20 cellular contexts compared by ENCODE assay signal in the genomic region with DNA sequence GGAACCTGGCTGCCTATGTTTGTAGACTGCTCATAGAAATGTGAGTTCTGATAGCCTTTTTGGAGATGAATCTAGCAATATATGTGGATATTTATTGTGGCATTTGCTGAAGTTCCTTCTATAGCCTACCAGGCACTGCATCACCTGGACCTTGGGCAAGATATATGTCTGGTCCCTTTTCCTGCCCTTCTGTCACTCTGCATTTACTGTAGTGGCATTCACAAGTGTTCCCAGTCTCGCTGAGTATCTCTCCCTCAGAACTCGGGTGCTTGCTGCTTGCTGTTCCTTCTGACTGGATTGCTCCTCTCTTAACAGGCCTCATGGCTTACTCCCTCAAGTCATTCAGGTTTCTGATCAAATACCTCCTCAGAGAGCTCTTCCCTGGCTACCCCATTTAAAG.
A peak's percentile ranks its signal among the peaks of the same experiment; 100 is the strongest.
DNase-seq lines count a peak whose midpoint lies in the region; ATAC-seq and TF ChIP-seq lines count a peak whose summit lies in the region.
"Had no signal": no experiment of that assay in that cellular context is flagged by ENCODE, and none has a peak within 500 bp of the region (broad histone marks: within the 10 kb centered on the region; RNA-seq: fewer than 3 reads in every experiment).

No MANE protein-coding gene starts in this region.

- peak overlapping the region; percentile 99 for H3K27ac Mint-ChIP-seq in activated naive CD4-positive, alpha-beta T cell treated with anti-CD3 and anti-CD28 coated beads, Interleukin-2, amount 10 ng/mL, durations not matched to agents 7 days and 5 days
- H3K27ac Mint-ChIP-seq in activated CD8-positive, alpha-beta T cell treated with anti-CD3 and anti-CD28 coated beads for 36 hours, result peak overlapping the region; percentile 91
- peak overlapping the region; percentile 93 to 94 for H3K27ac Mint-ChIP-seq in effector memory CD8-positive, alpha-beta T cell
- H3K27ac Mint-ChIP-seq: neural progenitor cell had no signal

- H3K4me3 ChIP-seq in upper lobe of right lung, result no peak overlapping the region
- H3K4me3 ChIP-seq: body of pancreas, esophagus muscularis mucosa, neural progenitor cell had no signal

- POLR2A ChIA-PET in activated CD8-positive, alpha-beta T cell treated with anti-CD3 and anti-CD28 coated beads for 36 hours (lab: Charles Lee), result interaction anchor here (0.6 to 2.6 kb wide), 3 partner anchors 15 to 332 kb away, joined by 3 to 11 read pairs (median 4); a partner anchor contains a TSS

- H3K36me3 Mint-ChIP-seq in activated naive CD4-positive, alpha-beta T cell treated with anti-CD3 and anti-CD28 coated beads, Interleukin-2, amount 10 ng/mL, durations not matched to agents 7 days and 5 days, result peaks cover 43% of the 10 kb centered on the region
- peaks cover 33% of the 10 kb centered on the region for H3K36me3 Mint-ChIP-seq in activated CD8-positive, alpha-beta T cell treated with anti-CD3 and anti-CD28 coated beads for 36 hours (ENCODE audit: low read depth)
- peaks cover 17% of the 10 kb centered on the region for H3K36me3 Mint-ChIP-seq in effector memory CD8-positive, alpha-beta T cell (ENCODE audit: insufficient read depth)
- H3K36me3 Mint-ChIP-seq: neural progenitor cell had no signal

- H3K27ac ChIP-seq in upper lobe of right lung, result peak overlapping the region; percentile 37
- H3K27ac ChIP-seq: esophagus muscularis mucosa, neural progenitor cell, RWPE1 had no signal

- peak overlapping the region; percentile 75 for H3K4me3 Mint-ChIP-seq in activated naive CD4-positive, alpha-beta T cell treated with anti-CD3 and anti-CD28 coated beads, Interleukin-2, amount 10 ng/mL, durations not matched to agents 7 days and 5 days
- H3K4me3 Mint-ChIP-seq in activated CD8-positive, alpha-beta T cell treated with anti-CD3 and anti-CD28 coated beads for 36 hours, result peak overlapping the region; percentile 61
- H3K4me3 Mint-ChIP-seq in effector memory CD8-positive, alpha-beta T cell, result peak overlapping the region; percentile 55 to 78
- H3K4me3 Mint-ChIP-seq: neural progenitor cell had no signal

- DNase-seq in activated naive CD4-positive, alpha-beta T cell treated with anti-CD3 and anti-CD28 coated beads, Interleukin-2, amount 10 ng/mL, durations not matched to agents 7 days and 5 days, result no peak
- no peak for DNase-seq in activated naive CD4-positive, alpha-beta T cell treated with anti-CD3 and anti-CD28 coated beads, Interleukin-2, amount 50 U/mL, for 16 hours
- DNase-seq in activated CD8-positive, alpha-beta T cell treated with anti-CD3 and anti-CD28 coated beads for 36 hours, result no peak
- DNase-seq in effector memory CD8-positive, alpha-beta T cell, result no peak
- no peak for DNase-seq in upper lobe of right lung
- no peak for DNase-seq in C1 segment of cervical spinal cord (lab: John Stamatoyannopoulos, UW)
- DNase-seq: body of pancreas; Calu3; dermis blood vessel endothelial cell; head of caudate nucleus; NCI-H1694; NCI-H226; stimulated activated CD4-positive, alpha-beta T cell treated with anti-CD3 and anti-CD28 coated beads, Interleukin-15, amount 100 ng/mL, for 24 hours; SW 1271 had no signal

- intact Hi-C loops in activated CD8-positive, alpha-beta T cell treated with anti-CD3 and anti-CD28 coated beads for 36 hours (cut with micrococcal nuclease), result loop anchor here (5.0 kb wide), 3 partner anchors 52 to 332 kb away; a partner anchor contains a TSS
- intact Hi-C loops in upper lobe of right lung (cut with DNase I), result no loop called here

- CTCF ChIA-PET in activated naive CD4-positive, alpha-beta T cell treated with anti-CD3 and anti-CD28 coated beads, Interleukin-2, amount 10 ng/mL, durations not matched to agents 7 days and 5 days (lab: Charles Lee), result interaction anchor here (1.2 to 1.4 kb wide), 3 partner anchors 20 to 332 kb away, joined by 3 to 5 read pairs (median 5); a partner anchor contains a TSS
- CTCF ChIA-PET in activated CD8-positive, alpha-beta T cell treated with anti-CD3 and anti-CD28 coated beads for 36 hours (lab: Charles Lee), result interaction anchor here (1.0 to 2.2 kb wide), 5 partner anchors 19 to 332 kb away, joined by 3 to 7 read pairs (median 5); a partner anchor contains a TSS

- no peak for ATAC-seq in activated CD8-positive, alpha-beta T cell treated with anti-CD3 and anti-CD28 coated beads for 36 hours
- no peak for ATAC-seq in effector memory CD8-positive, alpha-beta T cell (replicated peaks)
- ATAC-seq in upper lobe of right lung (no peak), HG03460 (IDR thresholded peaks at IDR 0.05; ENCODE audit: unreplicated experiment) (no peak), GM21723 (IDR thresholded peaks at IDR 0.05; ENCODE audit: unreplicated experiment) (no peak)
- ATAC-seq: body of pancreas, HCT116 had no signal

- TF ChIP-seq CTCF in activated CD8-positive, alpha-beta T cell treated with anti-CD3 and anti-CD28 coated beads for 36 hours (IDR thresholded peaks at IDR 0.05), result no peak
- no peak for TF ChIP-seq CTCF in upper lobe of right lung (IDR thresholded peaks at IDR 0.05)

- H3K27me3 Mint-ChIP-seq in activated naive CD4-positive, alpha-beta T cell treated with anti-CD3 and anti-CD28 coated beads, Interleukin-2, amount 10 ng/mL, durations not matched to agents 7 days and 5 days, result no peaks in the 10 kb centered on the region
- no peaks in the 10 kb centered on the region for H3K27me3 Mint-ChIP-seq in activated CD8-positive, alpha-beta T cell treated with anti-CD3 and anti-CD28 coated beads for 36 hours
- H3K27me3 Mint-ChIP-seq in effector memory CD8-positive, alpha-beta T cell, result no peaks in the 10 kb centered on the region

- H3K4me1 ChIP-seq in upper lobe of right lung, result no peaks in the 10 kb centered on the region
- H3K4me1 ChIP-seq: body of pancreas, esophagus muscularis mucosa, neural progenitor cell had no signal

- no peaks in the 10 kb centered on the region for H3K9me3 ChIP-seq in upper lobe of right lung
- H3K9me3 ChIP-seq: body of pancreas, esophagus muscularis mucosa had no signal

- H3K4me1 Mint-ChIP-seq in activated naive CD4-positive, alpha-beta T cell treated with anti-CD3 and anti-CD28 coated beads, Interleukin-2, amount 10 ng/mL, durations not matched to agents 7 days and 5 days, result peaks cover 80% of the 10 kb centered on the region
- peaks cover 63% of the 10 kb centered on the region for H3K4me1 Mint-ChIP-seq in activated CD8-positive, alpha-beta T cell treated with anti-CD3 and anti-CD28 coated beads for 36 hours (ENCODE audit: low read depth)
- H3K4me1 Mint-ChIP-seq in effector memory CD8-positive, alpha-beta T cell (ENCODE audit: low read depth in 2 of 2), result peaks cover 31 to 63% of the 10 kb centered on the region in 2 donors

- no peaks in the 10 kb centered on the region for H3K27me3 ChIP-seq in upper lobe of right lung
- H3K27me3 ChIP-seq: body of pancreas, esophagus muscularis mucosa, neural progenitor cell had no signal

- peaks cover 13% of the 10 kb centered on the region for H3K9me3 Mint-ChIP-seq in activated naive CD4-positive, alpha-beta T cell treated with anti-CD3 and anti-CD28 coated beads, Interleukin-2, amount 10 ng/mL, durations not matched to agents 7 days and 5 days
- H3K9me3 Mint-ChIP-seq in activated CD8-positive, alpha-beta T cell treated with anti-CD3 and anti-CD28 coated beads for 36 hours, result peaks cover 7% of the 10 kb centered on the region
- H3K9me3 Mint-ChIP-seq in effector memory CD8-positive, alpha-beta T cell, result peaks cover 4 to 6% of the 10 kb centered on the region in 2 donors
- H3K9me3 Mint-ChIP-seq: neural progenitor cell had no signal

- no peaks in the 10 kb centered on the region for H3K36me3 ChIP-seq in upper lobe of right lung
- H3K36me3 ChIP-seq: esophagus muscularis mucosa, neural progenitor cell had no signal
